In genomic region chr5:5546408-5546807, GRCh38 we compare ENCODE assay signal across 7 cellular contexts.
"Had no signal": no experiment of that assay in that cellular context is flagged by ENCODE, and none has a peak within 500 bp of the region (broad histone marks: within the 10 kb centered on the region; RNA-seq: fewer than 3 reads in every experiment).

No MANE protein-coding gene starts in this region.

- H3K9ac ChIP-seq: GM23248 had no signal

- H3K4me3 ChIP-seq: GM23248, K562 had no signal

- DNase-seq: GM23248, GOT3, H7, HCEC 1CT, KG1 had no signal

- H3K27ac ChIP-seq: GM23248, HL-60 had no signal

- H2AFZ ChIP-seq: GM23248 had no signal
